Comparison of ENCODE assay signal across 8 cellular contexts in genomic region chr3:132661120-132661519, GRCh38. TPM values are rescaled to one million over a fixed set of nuclear protein-coding genes. Genes with fewer than 3 reads are reported as not detected.
A peak's percentile ranks its signal among the peaks of the same experiment; 100 is the strongest.
DNase-seq lines count a peak whose midpoint lies in the region; ATAC-seq and TF ChIP-seq lines count a peak whose summit lies in the region.

No MANE protein-coding gene starts in this region.

- POLR2A ChIA-PET in AG04450 (lab: Yijun Ruan, JAX): interaction anchor here (1.1 kb wide), 1 partner anchor 118 kb away, joined by 4 read pairs; no protein-coding TSS in a partner anchor

- H3K9me3 ChIP-seq in AG04450 (ENCODE audit: control insufficient read depth, insufficient read depth, low read length) (no peaks in the 10 kb centered on the region; the same call in 1 of the 2 replicates), mucosa of descending colon (no peaks in the 10 kb centered on the region)

- H3K27me3 ChIP-seq in AG04450 (ENCODE audit: control insufficient read depth, insufficient read depth, low read length) (no peaks in the 10 kb centered on the region), brain microvascular endothelial cell (replicated peaks) (no peaks in the 10 kb centered on the region)

- TF ChIP-seq CTCF in AG04450 (IDR thresholded peaks at IDR 0.05; ENCODE audit: low read depth, low read length) (no peak), brain microvascular endothelial cell (IDR thresholded peaks at IDR 0.05; ENCODE audit: low read depth, low read length, missing control alignments) (no peak), mucosa of descending colon (IDR thresholded peaks at IDR 0.05) (no peak)

- H3K27ac ChIP-seq in AG04450 (ENCODE audit: low read depth, low read length) (no peak overlapping the region), brain microvascular endothelial cell (no peak overlapping the region)

- DNase-seq in AG04450 (ENCODE audit: low read depth, low spot score) (no peak), HT-29 (ENCODE audit: low spot score) (peak; percentile 28), brain microvascular endothelial cell (no peak), mucosa of descending colon (no peak), AML-193 (lab: John Stamatoyannopoulos, UW) (no peak), NCI-H2081 treated with DMSO at 0.1 percent for 48 hours (lab: John Stamatoyannopoulos, UW) (no peak), cerebellar nuclear complex (lab: John Stamatoyannopoulos, UW) (no peak)

- H3K36me3 ChIP-seq in brain microvascular endothelial cell (replicated peaks) (no peaks in the 10 kb centered on the region), mucosa of descending colon (ENCODE audit: low read depth) (no peaks in the 10 kb centered on the region)

- in situ Hi-C loops in brain microvascular endothelial cell (cut with HindIII; ENCODE audit: low pct_ligation_motif_present, low sequenced_read_pairs): no loop called here

- intact Hi-C loops in mucosa of descending colon (cut with DNase I, micrococcal nuclease): no loop called here

- H3K4me3 ChIP-seq in AG04450 (ENCODE audit: low read depth, low read length): peak overlapping the region; percentile 76
- H3K4me3 ChIP-seq in brain microvascular endothelial cell (ENCODE audit: low read depth, low read length): peak overlapping the region; percentile 88
- H3K4me3 ChIP-seq in mucosa of descending colon: peak overlapping the region; percentile 76

- ATAC-seq in mucosa of descending colon (peak; percentile 7), HG02840 (IDR thresholded peaks at IDR 0.05; ENCODE audit: low FRiP score, unreplicated experiment) (no peak)

- CTCF ChIA-PET in AG04450 (lab: Charles Lee): interaction anchor here (1.0 to 9.2 kb wide), 5 partner anchors 9 to 140 kb away, joined by 3 to 65 read pairs (median 7); no protein-coding TSS in a partner anchor

- H3K4me1 ChIP-seq in mucosa of descending colon (ENCODE audit: low read depth): peaks cover 13% of the 10 kb centered on the region

RNA-seq across cellular contexts. Expression of gene UBA5, which starts 1.0 kb away (rescaled TPM):
- 39.0 and 54.0 TPM in 2 replicates for polyA plus RNA-seq in AG04450 (2011; rRNA removed)
- 17.7 and 35.4 TPM in 2 replicates for polyA minus RNA-seq in AG04450 (2011; rRNA and poly(A)+ RNA removed)
- 104 and 110 TPM in 2 replicates for total RNA-seq in HT-29 (2014; rRNA removed; shearing (Covaris generic))
- 10 to 100 TPM; 29.4 to 30.3 (median 30.0) TPM for total RNA-seq in mucosa of descending colon

RNA-seq across cellular contexts. Expression of gene ACAD11, which starts 1.5 kb away (rescaled TPM):
- 21.9 and 23.3 TPM in 2 replicates for polyA plus RNA-seq in AG04450 (2011; rRNA removed)
- 16.0 and 19.4 TPM in 2 replicates for polyA minus RNA-seq in AG04450 (2011; rRNA and poly(A)+ RNA removed)
- 6.2 and 10.9 TPM in 2 replicates for total RNA-seq in HT-29 (2014; rRNA removed; shearing (Covaris generic))
- total RNA-seq in mucosa of descending colon: 10 to 100 TPM in 1 of 3 donors, 1 to 10 TPM in 2; 7.2 to 19.8 (median 7.4) TPM
